ENCODE assay signal across 23 cellular contexts in the genomic region with DNA sequence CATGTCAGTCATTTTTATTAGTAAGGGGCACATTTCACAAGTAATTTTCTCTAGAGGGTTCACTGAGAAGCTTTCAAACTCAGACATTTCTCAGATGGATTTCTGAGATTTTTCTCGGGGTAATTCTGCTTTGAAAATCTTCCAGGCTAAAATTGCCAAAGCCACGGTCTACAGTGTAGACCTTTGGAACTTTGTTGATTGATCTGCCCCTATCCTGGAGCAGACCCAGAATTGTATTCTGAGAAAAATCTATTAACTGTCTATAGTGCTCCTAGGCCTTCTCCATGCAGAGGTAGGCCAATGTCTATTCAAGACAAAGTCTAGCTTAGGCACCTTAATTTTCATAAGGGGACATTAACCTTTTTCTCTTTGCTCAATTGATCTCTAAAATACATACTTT.
"Had no signal": no experiment of that assay in that cellular context is flagged by ENCODE, and none has a peak within 500 bp of the region (broad histone marks: within the 10 kb centered on the region; RNA-seq: fewer than 3 reads in every experiment).

No MANE protein-coding gene starts in this region.

- DNase-seq: colonic mucosa; cortex of kidney; effector CD8-positive, alpha-beta T cell; effector memory CD8-positive, alpha-beta T cell; endodermal cell; erythroblast; esophagus squamous epithelium; foreskin fibroblast; foreskin melanocyte; gastrocnemius medialis; glutamatergic neuron; head of caudate nucleus; heart right ventricle; hippocampal formation; left cardiac atrium; left ventricle myocardium inferior; lower lobe of right lung; mesenchymal stem cell; mucosa of descending colon; naive B cell had no signal

- H3K9me3 Mint-ChIP-seq: effector memory CD8-positive, alpha-beta T cell; endodermal cell had no signal

- ATAC-seq: effector memory CD8-positive, alpha-beta T cell; esophagus mucosa; gastrocnemius medialis; heart right ventricle; left cardiac atrium; lower lobe of right lung had no signal

- H3K27me3 Mint-ChIP-seq: dendritic cell treated with granulocyte-macrophage colony-stimulating factor and Interleukin-4, amounts not matched to agents 40 ng/mL and 50 ng/mL, for 4 days; effector memory CD8-positive, alpha-beta T cell; naive B cell had no signal

- H3K9me3 ChIP-seq: colonic mucosa, esophagus squamous epithelium, gastrocnemius medialis, mucosa of descending colon had no signal

- H3K4me3 ChIP-seq: colonic mucosa, esophagus squamous epithelium, gastrocnemius medialis, heart right ventricle, left ventricle myocardium inferior, lower lobe of right lung, mucosa of descending colon had no signal

- H3K27ac ChIP-seq: colonic mucosa, epithelial cell of prostate, esophagus squamous epithelium, gastrocnemius medialis, heart right ventricle, left ventricle myocardium inferior, lower lobe of right lung had no signal

- H3K4me3 Mint-ChIP-seq: dendritic cell treated with granulocyte-macrophage colony-stimulating factor and Interleukin-4, amounts not matched to agents 40 ng/mL and 50 ng/mL, for 4 days; effector memory CD8-positive, alpha-beta T cell; endodermal cell had no signal

- H3K27ac Mint-ChIP-seq: dendritic cell treated with granulocyte-macrophage colony-stimulating factor and Interleukin-4, amounts not matched to agents 40 ng/mL and 50 ng/mL, for 4 days; effector memory CD8-positive, alpha-beta T cell; endodermal cell; naive B cell had no signal

- H3K4me1 ChIP-seq: colonic mucosa had no signal

- H3K36me3 ChIP-seq: colonic mucosa, esophagus squamous epithelium, gastrocnemius medialis, heart right ventricle, left ventricle myocardium inferior, lower lobe of right lung had no signal

- H3K27me3 ChIP-seq: colonic mucosa, esophagus squamous epithelium, gastrocnemius medialis, heart right ventricle had no signal
